In the genomic region with DNA sequence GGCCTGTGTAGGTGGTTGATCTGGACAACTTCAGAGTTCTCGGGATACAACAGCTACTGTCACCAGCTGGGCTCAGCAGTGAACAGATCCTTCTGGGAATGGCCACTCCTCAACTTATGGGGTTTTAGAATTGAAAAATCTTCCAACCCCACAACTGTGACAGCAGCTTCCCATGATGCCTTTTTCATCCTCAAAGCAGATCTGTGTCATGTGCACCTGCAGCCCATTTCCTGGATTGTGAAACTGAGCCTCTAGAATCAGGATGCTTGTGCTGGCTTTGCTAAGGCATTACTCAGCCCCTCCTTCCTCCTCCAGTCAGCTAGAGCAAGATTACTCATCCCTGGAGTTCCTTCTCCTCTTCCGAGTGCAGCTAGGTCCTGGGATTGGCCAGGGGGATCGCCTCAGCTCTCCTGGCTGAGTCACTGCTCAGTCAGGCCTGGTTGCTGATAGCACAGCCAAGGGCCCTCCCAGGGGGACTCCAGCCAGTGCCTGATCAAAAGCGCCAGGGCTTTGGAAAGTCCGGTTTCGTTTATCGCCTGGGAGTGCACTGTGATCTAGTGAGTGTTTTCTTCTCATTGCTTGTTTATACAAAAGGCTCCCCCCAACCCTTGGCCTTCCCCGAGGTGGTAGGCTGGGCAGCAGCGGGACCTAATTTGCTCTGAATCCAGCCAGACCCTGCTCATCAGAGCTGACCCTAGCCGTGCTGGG, we compare ENCODE assay signal across 1 cellular context.
TF ChIP-seq lines count a peak whose summit lies in the region.

No MANE protein-coding gene starts in this region.

TF ChIP-seq in HepG2, 621 proteins besides CTCF, POLR2A, EP300 and RAD21 (continued from another document and continues in another):
- TF ChIP-seq, protein P1, sequence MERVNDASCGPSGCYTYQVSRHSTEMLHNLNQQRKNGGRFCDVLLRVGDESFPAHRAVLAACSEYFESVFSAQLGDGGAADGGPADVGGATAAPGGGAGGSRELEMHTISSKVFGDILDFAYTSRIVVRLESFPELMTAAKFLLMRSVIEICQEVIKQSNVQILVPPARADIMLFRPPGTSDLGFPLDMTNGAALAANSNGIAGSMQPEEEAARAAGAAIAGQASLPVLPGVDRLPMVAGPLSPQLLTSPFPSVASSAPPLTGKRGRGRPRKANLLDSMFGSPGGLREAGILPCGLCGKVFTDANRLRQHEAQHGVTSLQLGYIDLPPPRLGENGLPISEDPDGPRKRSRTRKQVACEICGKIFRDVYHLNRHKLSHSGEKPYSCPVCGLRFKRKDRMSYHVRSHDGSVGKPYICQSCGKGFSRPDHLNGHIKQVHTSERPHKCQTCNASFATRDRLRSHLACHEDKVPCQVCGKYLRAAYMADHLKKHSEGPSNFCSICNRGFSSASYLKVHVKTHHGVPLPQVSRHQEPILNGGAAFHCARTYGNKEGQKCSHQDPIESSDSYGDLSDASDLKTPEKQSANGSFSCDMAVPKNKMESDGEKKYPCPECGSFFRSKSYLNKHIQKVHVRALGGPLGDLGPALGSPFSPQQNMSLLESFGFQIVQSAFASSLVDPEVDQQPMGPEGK (CRISPR knock-in tag; IDR thresholded peaks at IDR 0.05): peak; percentile 60
- no peak for TF ChIP-seq RAD51 (IDR thresholded peaks at IDR 0.05; ENCODE audit: borderline replicate concordance)
- TF ChIP-seq, protein P2, sequence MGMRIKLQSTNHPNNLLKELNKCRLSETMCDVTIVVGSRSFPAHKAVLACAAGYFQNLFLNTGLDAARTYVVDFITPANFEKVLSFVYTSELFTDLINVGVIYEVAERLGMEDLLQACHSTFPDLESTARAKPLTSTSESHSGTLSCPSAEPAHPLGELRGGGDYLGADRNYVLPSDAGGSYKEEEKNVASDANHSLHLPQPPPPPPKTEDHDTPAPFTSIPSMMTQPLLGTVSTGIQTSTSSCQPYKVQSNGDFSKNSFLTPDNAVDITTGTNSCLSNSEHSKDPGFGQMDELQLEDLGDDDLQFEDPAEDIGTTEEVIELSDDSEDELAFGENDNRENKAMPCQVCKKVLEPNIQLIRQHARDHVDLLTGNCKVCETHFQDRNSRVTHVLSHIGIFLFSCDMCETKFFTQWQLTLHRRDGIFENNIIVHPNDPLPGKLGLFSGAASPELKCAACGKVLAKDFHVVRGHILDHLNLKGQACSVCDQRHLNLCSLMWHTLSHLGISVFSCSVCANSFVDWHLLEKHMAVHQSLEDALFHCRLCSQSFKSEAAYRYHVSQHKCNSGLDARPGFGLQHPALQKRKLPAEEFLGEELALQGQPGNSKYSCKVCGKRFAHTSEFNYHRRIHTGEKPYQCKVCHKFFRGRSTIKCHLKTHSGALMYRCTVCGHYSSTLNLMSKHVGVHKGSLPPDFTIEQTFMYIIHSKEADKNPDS (CRISPR knock-in tag; IDR thresholded peaks at IDR 0.05): peak; percentile 87; the same call in 1 of the 2 replicates
- no peak for TF ChIP-seq ZNF367 (CRISPR knock-in tag; IDR thresholded peaks at IDR 0.05; ENCODE audit: borderline replicate concordance)
- TF ChIP-seq, protein P3, sequence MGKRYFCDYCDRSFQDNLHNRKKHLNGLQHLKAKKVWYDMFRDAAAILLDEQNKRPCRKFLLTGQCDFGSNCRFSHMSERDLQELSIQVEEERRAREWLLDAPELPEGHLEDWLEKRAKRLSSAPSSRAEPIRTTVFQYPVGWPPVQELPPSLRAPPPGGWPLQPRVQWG (CRISPR knock-in tag; IDR thresholded peaks at IDR 0.05; ENCODE audit: borderline replicate concordance, low read depth): no peak
- TF ChIP-seq JUN (CRISPR knock-in tag; IDR thresholded peaks at IDR 0.05): peak; percentile 83
- TF ChIP-seq AGO2 (optimal IDR thresholded peaks at IDR 0.05; ENCODE audit: low read depth, low read length): no peak
- peak; percentile 50; the same call in 1 of the 2 replicates for TF ChIP-seq CEBPB (IDR thresholded peaks at IDR 0.05; ENCODE audit: borderline replicate concordance, low read depth, low read length)
- no peak; the same call in 1 of the 2 replicates for TF ChIP-seq EED (CRISPR knock-in tag; IDR thresholded peaks at IDR 0.05)
- peak; percentile 32; the same call in 1 of the 2 replicates for TF ChIP-seq NR2F2 (IDR thresholded peaks at IDR 0.05; ENCODE audit: borderline replicate concordance, low read depth)
- TF ChIP-seq, protein P4, sequence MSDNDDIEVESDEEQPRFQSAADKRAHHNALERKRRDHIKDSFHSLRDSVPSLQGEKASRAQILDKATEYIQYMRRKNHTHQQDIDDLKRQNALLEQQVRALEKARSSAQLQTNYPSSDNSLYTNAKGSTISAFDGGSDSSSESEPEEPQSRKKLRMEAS (IDR thresholded peaks at IDR 0.05): peak; percentile 76
- TF ChIP-seq SYNCRIP (IDR thresholded peaks at IDR 0.05; ENCODE audit: insufficient read depth, low read depth, low read length): no peak
- peak; percentile 96 for TF ChIP-seq SIN3A (IDR thresholded peaks at IDR 0.05; ENCODE audit: borderline replicate concordance, low read depth, low read length)
- TF ChIP-seq ZNF256 (CRISPR knock-in tag; conservative IDR thresholded peaks at IDR 0.05): no peak
- peak; percentile 84 for TF ChIP-seq CREM (IDR thresholded peaks at IDR 0.05)
- TF ChIP-seq CREM (CRISPR knock-in tag; IDR thresholded peaks at IDR 0.05): no peak
- TF ChIP-seq JDP2 (CRISPR knock-in tag; IDR thresholded peaks at IDR 0.05; ENCODE audit: borderline replicate concordance): no peak
- no peak for TF ChIP-seq LCORL (IDR thresholded peaks at IDR 0.05)
- peak; percentile 81 for TF ChIP-seq LCORL (CRISPR knock-in tag; IDR thresholded peaks at IDR 0.05)
- TF ChIP-seq FOXP1 (IDR thresholded peaks at IDR 0.05): no peak
- TF ChIP-seq FOXP1 (CRISPR knock-in tag; IDR thresholded peaks at IDR 0.05): peak; percentile 62
- peak; percentile 76; the same call in 1 of the 2 replicates for TF ChIP-seq RXRB (CRISPR knock-in tag; IDR thresholded peaks at IDR 0.05; ENCODE audit: borderline replicate concordance)
- TF ChIP-seq ZNF781 (CRISPR knock-in tag; IDR thresholded peaks at IDR 0.05; ENCODE audit: borderline replicate concordance, not compliant biosample characterization): peak; percentile 23
- TF ChIP-seq, protein P5, sequence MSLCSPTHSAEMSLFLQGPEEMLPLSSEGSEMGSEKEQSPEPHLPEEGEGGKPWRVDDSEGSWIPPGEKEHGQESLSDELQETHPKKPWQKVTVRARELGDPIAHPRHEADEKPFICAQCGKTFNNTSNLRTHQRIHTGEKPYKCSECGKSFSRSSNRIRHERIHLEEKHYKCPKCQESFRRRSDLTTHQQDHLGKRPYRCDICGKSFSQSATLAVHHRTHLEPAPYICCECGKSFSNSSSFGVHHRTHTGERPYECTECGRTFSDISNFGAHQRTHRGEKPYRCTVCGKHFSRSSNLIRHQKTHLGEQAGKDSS (CRISPR knock-in tag; IDR thresholded peaks at IDR 0.05; ENCODE audit: borderline replicate concordance, low read depth): peak; percentile 87; the same call in 1 of the 2 replicates
- TF ChIP-seq AHR (CRISPR knock-in tag; IDR thresholded peaks at IDR 0.05): peak; percentile 47; the same call in 1 of the 2 replicates
- 0 out of 2 replicates have a peak, but pooled peaks have one; percentile 53 for TF ChIP-seq ZNF317 (CRISPR knock-in tag; IDR thresholded peaks at IDR 0.05)
- no peak for TF ChIP-seq TBX3 (IDR thresholded peaks at IDR 0.05; ENCODE audit: borderline replicate concordance)
- peak; percentile 99 for TF ChIP-seq RCOR2 (CRISPR knock-in tag; IDR thresholded peaks at IDR 0.05)
- TF ChIP-seq, protein P6, sequence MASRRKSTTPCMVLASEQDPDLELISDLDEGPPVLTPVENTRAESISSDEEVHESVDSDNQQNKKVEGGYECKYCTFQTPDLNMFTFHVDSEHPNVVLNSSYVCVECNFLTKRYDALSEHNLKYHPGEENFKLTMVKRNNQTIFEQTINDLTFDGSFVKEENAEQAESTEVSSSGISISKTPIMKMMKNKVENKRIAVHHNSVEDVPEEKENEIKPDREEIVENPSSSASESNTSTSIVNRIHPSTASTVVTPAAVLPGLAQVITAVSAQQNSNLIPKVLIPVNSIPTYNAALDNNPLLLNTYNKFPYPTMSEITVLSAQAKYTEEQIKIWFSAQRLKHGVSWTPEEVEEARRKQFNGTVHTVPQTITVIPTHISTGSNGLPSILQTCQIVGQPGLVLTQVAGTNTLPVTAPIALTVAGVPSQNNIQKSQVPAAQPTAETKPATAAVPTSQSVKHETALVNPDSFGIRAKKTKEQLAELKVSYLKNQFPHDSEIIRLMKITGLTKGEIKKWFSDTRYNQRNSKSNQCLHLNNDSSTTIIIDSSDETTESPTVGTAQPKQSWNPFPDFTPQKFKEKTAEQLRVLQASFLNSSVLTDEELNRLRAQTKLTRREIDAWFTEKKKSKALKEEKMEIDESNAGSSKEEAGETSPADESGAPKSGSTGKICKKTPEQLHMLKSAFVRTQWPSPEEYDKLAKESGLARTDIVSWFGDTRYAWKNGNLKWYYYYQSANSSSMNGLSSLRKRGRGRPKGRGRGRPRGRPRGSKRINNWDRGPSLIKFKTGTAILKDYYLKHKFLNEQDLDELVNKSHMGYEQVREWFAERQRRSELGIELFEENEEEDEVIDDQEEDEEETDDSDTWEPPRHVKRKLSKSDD (CRISPR knock-in tag; IDR thresholded peaks at IDR 0.05; ENCODE audit: low read depth): no peak
- no peak for TF ChIP-seq JARID2 (CRISPR knock-in tag; IDR thresholded peaks at IDR 0.05; ENCODE audit: insufficient replicate concordance)
- TF ChIP-seq, protein P7, sequence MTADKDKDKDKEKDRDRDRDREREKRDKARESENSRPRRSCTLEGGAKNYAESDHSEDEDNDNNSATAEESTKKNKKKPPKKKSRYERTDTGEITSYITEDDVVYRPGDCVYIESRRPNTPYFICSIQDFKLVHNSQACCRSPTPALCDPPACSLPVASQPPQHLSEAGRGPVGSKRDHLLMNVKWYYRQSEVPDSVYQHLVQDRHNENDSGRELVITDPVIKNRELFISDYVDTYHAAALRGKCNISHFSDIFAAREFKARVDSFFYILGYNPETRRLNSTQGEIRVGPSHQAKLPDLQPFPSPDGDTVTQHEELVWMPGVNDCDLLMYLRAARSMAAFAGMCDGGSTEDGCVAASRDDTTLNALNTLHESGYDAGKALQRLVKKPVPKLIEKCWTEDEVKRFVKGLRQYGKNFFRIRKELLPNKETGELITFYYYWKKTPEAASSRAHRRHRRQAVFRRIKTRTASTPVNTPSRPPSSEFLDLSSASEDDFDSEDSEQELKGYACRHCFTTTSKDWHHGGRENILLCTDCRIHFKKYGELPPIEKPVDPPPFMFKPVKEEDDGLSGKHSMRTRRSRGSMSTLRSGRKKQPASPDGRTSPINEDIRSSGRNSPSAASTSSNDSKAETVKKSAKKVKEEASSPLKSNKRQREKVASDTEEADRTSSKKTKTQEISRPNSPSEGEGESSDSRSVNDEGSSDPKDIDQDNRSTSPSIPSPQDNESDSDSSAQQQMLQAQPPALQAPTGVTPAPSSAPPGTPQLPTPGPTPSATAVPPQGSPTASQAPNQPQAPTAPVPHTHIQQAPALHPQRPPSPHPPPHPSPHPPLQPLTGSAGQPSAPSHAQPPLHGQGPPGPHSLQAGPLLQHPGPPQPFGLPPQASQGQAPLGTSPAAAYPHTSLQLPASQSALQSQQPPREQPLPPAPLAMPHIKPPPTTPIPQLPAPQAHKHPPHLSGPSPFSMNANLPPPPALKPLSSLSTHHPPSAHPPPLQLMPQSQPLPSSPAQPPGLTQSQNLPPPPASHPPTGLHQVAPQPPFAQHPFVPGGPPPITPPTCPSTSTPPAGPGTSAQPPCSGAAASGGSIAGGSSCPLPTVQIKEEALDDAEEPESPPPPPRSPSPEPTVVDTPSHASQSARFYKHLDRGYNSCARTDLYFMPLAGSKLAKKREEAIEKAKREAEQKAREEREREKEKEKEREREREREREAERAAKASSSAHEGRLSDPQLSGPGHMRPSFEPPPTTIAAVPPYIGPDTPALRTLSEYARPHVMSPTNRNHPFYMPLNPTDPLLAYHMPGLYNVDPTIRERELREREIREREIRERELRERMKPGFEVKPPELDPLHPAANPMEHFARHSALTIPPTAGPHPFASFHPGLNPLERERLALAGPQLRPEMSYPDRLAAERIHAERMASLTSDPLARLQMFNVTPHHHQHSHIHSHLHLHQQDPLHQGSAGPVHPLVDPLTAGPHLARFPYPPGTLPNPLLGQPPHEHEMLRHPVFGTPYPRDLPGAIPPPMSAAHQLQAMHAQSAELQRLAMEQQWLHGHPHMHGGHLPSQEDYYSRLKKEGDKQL (CRISPR knock-in tag; IDR thresholded peaks at IDR 0.05; ENCODE audit: low read depth): peak; percentile 77; the same call in 1 of the 2 replicates
- 0 out of 2 replicates have a peak, but pooled peaks have one; percentile 33 for TF ChIP-seq FOXC1 (CRISPR knock-in tag; IDR thresholded peaks at IDR 0.05; ENCODE audit: borderline replicate concordance)
- TF ChIP-seq, protein P8, sequence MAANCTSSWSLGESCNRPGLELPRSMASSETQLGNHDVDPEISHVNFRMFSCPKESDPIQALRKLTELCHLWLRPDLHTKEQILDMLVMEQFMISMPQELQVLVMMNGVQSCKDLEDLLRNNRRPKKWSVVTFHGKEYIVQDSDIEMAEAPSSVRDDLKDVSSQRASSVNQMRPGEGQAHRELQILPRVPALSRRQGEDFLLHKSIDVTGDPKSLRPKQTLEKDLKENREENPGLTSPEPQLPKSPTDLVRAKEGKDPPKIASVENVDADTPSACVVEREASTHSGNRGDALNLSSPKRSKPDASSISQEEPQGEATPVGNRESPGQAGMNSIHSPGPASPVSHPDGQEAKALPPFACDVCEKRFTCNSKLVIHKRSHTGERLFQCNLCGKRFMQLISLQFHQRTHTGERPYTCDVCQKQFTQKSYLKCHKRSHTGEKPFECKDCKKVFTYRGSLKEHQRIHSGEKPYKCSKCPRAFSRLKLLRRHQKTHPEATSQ (CRISPR knock-in tag; IDR thresholded peaks at IDR 0.05; ENCODE audit: borderline replicate concordance): peak; percentile 66; the same call in 1 of the 2 replicates
- TF ChIP-seq ZMYM2 (CRISPR knock-in tag; IDR thresholded peaks at IDR 0.05): peak; percentile 77; the same call in 1 of the 2 replicates
- TF ChIP-seq, protein P9, sequence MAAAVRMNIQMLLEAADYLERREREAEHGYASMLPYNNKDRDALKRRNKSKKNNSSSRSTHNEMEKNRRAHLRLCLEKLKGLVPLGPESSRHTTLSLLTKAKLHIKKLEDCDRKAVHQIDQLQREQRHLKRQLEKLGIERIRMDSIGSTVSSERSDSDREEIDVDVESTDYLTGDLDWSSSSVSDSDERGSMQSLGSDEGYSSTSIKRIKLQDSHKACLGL (CRISPR knock-in tag; IDR thresholded peaks at IDR 0.05): no peak
- TF ChIP-seq, protein P10, sequence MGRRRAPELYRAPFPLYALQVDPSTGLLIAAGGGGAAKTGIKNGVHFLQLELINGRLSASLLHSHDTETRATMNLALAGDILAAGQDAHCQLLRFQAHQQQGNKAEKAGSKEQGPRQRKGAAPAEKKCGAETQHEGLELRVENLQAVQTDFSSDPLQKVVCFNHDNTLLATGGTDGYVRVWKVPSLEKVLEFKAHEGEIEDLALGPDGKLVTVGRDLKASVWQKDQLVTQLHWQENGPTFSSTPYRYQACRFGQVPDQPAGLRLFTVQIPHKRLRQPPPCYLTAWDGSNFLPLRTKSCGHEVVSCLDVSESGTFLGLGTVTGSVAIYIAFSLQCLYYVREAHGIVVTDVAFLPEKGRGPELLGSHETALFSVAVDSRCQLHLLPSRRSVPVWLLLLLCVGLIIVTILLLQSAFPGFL (CRISPR knock-in tag; IDR thresholded peaks at IDR 0.05): no peak
- TF ChIP-seq ZNF607 (CRISPR knock-in tag; IDR thresholded peaks at IDR 0.05; ENCODE audit: borderline replicate concordance): peak; percentile 78; the same call in 1 of the 2 replicates
- TF ChIP-seq YEATS2 (CRISPR knock-in tag; IDR thresholded peaks at IDR 0.05; ENCODE audit: borderline replicate concordance): peak; percentile 56
- TF ChIP-seq HIVEP1 (CRISPR knock-in tag; IDR thresholded peaks at IDR 0.05): no peak
- TF ChIP-seq ZNF143 (CRISPR knock-in tag; IDR thresholded peaks at IDR 0.05): peak; percentile 53
- TF ChIP-seq BCL6 (CRISPR knock-in tag; IDR thresholded peaks at IDR 0.05): peak; percentile 73
- TF ChIP-seq ZNF3 (CRISPR knock-in tag; IDR thresholded peaks at IDR 0.05): no peak
